Comparison of ENCODE assay signal across 33 cellular contexts in the genomic region with DNA sequence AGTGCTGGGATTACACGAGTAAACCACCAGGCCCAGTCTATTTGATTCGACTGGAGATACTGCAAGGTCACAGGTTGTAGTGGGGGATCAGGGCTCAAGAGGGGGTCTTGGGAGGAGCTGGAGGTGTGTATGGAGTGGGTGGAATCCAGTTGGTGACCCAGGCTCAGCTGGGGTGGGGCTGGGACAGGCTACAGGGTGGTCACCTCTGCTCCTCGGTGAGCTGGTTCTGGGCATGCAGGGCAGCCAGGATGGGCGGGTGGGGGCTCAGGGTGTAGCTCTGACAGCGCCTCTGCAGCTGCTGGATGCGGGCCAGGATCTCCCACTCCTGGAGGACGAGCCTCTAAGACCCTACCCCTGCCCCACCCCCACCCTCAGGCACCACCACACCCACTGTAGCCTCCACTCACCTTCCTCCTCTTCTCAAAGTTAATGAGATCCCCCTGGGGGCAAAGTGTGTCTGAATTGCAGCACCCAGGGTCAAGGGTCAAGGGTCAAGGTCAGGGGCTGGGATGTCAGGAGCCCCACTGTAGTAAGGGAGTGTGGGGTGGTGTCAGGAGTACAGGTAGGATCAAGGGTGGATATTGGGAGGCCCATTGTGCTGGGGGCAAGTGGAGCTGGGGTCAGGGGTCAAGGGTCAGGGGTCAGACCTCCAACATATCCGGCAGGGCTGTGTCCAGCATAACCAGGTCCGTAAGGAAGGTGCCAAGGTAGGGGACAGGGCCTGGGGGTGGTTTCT. TPM values are rescaled to one million over a fixed set of nuclear protein-coding genes. Genes with fewer than 3 reads are reported as not detected.
"Had no signal": no experiment of that assay in that cellular context is flagged by ENCODE, and none has a peak within 500 bp of the region (broad histone marks: within the 10 kb centered on the region; RNA-seq: fewer than 3 reads in every experiment).

No MANE protein-coding gene starts in this region.

- ATAC-seq: activated CD8-positive, alpha-beta memory T cell treated with anti-CD3 and anti-CD28 coated beads, Interleukin-2, amount 10 ng/mL, durations not matched to agents 7 days and 5 days; activated naive CD4-positive, alpha-beta T cell treated with anti-CD3 and anti-CD28 coated beads, Interleukin-2, amount 50 U/mL, for 72 hours; activated naive CD8-positive, alpha-beta T cell treated with anti-CD3 and anti-CD28 coated beads, Interleukin-2, amount 50 U/mL, for 24 hours; body of pancreas; T-cell had no signal

- H3K36me3 ChIP-seq: Peyer's patch had no signal

- H3K4me3 ChIP-seq: ascending aorta, body of pancreas, Peyer's patch had no signal

- H3K27me3 ChIP-seq: ascending aorta, body of pancreas, Peyer's patch had no signal

- H3K4me1 ChIP-seq: ascending aorta, body of pancreas, Peyer's patch had no signal

- H3K27ac ChIP-seq: ascending aorta, body of pancreas, Peyer's patch had no signal

- H3K9me3 ChIP-seq: ascending aorta, body of pancreas, Peyer's patch had no signal

- DNase-seq: activated B cell treated with CpG ODN at 0.5 μM for 24 hours; activated CD4-positive, alpha-beta T cell treated with anti-CD3 and anti-CD28 coated beads for 1 hour; activated CD4-positive, alpha-beta T cell treated with anti-CD3 and anti-CD28 coated beads, Interleukin-2, amount 10 ng/mL, durations not matched to agents 24 days and 14 days; activated CD4-positive, alpha-beta T cell treated with anti-CD3 and anti-CD28 coated beads, Interleukin-2, amount 50 U/mL, for 48 hours; activated CD8-positive, alpha-beta memory T cell treated with anti-CD3 and anti-CD28 coated beads, Interleukin-2, amount 10 ng/mL, durations not matched to agents 7 days and 5 days; activated effector memory CD4-positive, alpha-beta T cell treated with anti-CD3 and anti-CD28 coated beads, Interleukin-2, amount 50 U/mL, for 16 hours; activated naive CD4-positive, alpha-beta T cell treated with Interleukin-2 at 50 U/mL for 16 hours; activated naive CD8-positive, alpha-beta T cell treated with anti-CD3 and anti-CD28 coated beads, Interleukin-2, amount 50 U/mL, for 24 hours; activated T-cell treated with anti-CD3 and anti-CD28 coated beads, Interleukin-2, amount 50 U/mL, for 24 hours; amniotic stem cell; body of pancreas; central memory CD4-positive, alpha-beta T cell; MM.1S; NCI-H1105; NCI-H1436; NCI-H1694 treated with DMSO at 0.1 percent for 48 hours; NCI-H2029 treated with DMSO at 0.1 percent for 48 hours; NCI-H345; NCI-H510A; NCI-H526 treated with DMSO at 0.1 percent for 48 hours; NCI-H82; NK-92 treated with Interleukin-12 subunit alpha and Interleukin-12 subunit beta, amount 100 ng/mL, for 24 hours; OCI-M1; Peyer's patch; SHP77 treated with DMSO at 0.1 percent for 48 hours; T-cell; T-helper 2 cell; T1000 had no signal

- FAIRE-seq: bronchial epithelial cell, TTC549 had no signal

RNA-seq across cellular contexts. Expression of a gene that starts 17.1 kb away (rescaled TPM):
- total RNA-seq: activated CD4-positive, alpha-beta T cell treated with anti-CD3 and anti-CD28 coated beads, Interleukin-2, amount 10 ng/mL, durations not matched to agents 24 days and 14 days; activated CD8-positive, alpha-beta memory T cell treated with anti-CD3 and anti-CD28 coated beads, Interleukin-2, amount 10 ng/mL, durations not matched to agents 7 days and 5 days; activated naive CD4-positive, alpha-beta T cell treated with anti-CD3 and anti-CD28 coated beads, Interleukin-2, amount 50 U/mL, for 72 hours; activated T-helper 1 cell treated with anti-CD3 and anti-CD28 coated beads, Interleukin-12 subunit alpha, Interleukin-12 subunit beta, Interleukin-2, Interleukin-4 antibody, amounts not matched to agents 30 ng/mL and 10 ng/mL and 1 ng/mL, durations not matched to agents 14 hours and 24 hours and 36 hours had no signal

RNA-seq across cellular contexts. Expression of a gene that starts 32.9 kb away (rescaled TPM):
- total RNA-seq: activated T-helper 1 cell treated with anti-CD3 and anti-CD28 coated beads, Interleukin-12 subunit alpha, Interleukin-12 subunit beta, Interleukin-2, Interleukin-4 antibody, amounts not matched to agents 30 ng/mL and 10 ng/mL and 1 ng/mL, durations not matched to agents 14 hours and 24 hours and 36 hours; ascending aorta; bronchial epithelial cell had no signal
